7 cellular contexts compared by ENCODE assay signal in genomic region chr10:81108516-81109199, GRCh38.
DNase-seq lines count a peak whose midpoint lies in the region; ATAC-seq and TF ChIP-seq lines count a peak whose summit lies in the region.

No MANE protein-coding gene starts in this region.

- DNase-seq in GM19240 (ENCODE audit: insufficient read length, low spot score) (peak; percentile 10), MV-4-11 (lab: John Stamatoyannopoulos, UW) (peak; percentile 63), Right ventricle myocardium superior (no peak), NCI-H524 (lab: John Stamatoyannopoulos, UW) (no peak), CD14-positive monocyte (ENCODE audit: low spot score) (no peak)

- H3K27ac Mint-ChIP-seq in stimulated activated memory B cell treated with anti-CD40 and anti-IgM and Interleukin-4, amounts not matched to agents 10 μg/mL and 1 μg/mL and 100 μg/mL, for 72 hours: no peak overlapping the region
- no peak overlapping the region for H3K27ac Mint-ChIP-seq in CD14-positive monocyte

- no peak overlapping the region for H3K4me3 Mint-ChIP-seq in stimulated activated memory B cell treated with anti-CD40 and anti-IgM and Interleukin-4, amounts not matched to agents 10 μg/mL and 1 μg/mL and 100 μg/mL, for 72 hours
- no peak overlapping the region for H3K4me3 Mint-ChIP-seq in CD14-positive monocyte

- no peaks in the 10 kb centered on the region for H3K27me3 Mint-ChIP-seq in stimulated activated memory B cell treated with anti-CD40 and anti-IgM and Interleukin-4, amounts not matched to agents 10 μg/mL and 1 μg/mL and 100 μg/mL, for 72 hours
- H3K27me3 Mint-ChIP-seq in CD14-positive monocyte (ENCODE audit: low read depth in 3 of 3): no peaks in the 10 kb centered on the region

- no peaks in the 10 kb centered on the region for H3K4me1 Mint-ChIP-seq in stimulated activated memory B cell treated with anti-CD40 and anti-IgM and Interleukin-4, amounts not matched to agents 10 μg/mL and 1 μg/mL and 100 μg/mL, for 72 hours
- H3K4me1 Mint-ChIP-seq in CD14-positive monocyte: no peaks in the 10 kb centered on the region

- no peaks in the 10 kb centered on the region for H3K36me3 Mint-ChIP-seq in stimulated activated memory B cell treated with anti-CD40 and anti-IgM and Interleukin-4, amounts not matched to agents 10 μg/mL and 1 μg/mL and 100 μg/mL, for 72 hours
- H3K36me3 Mint-ChIP-seq in CD14-positive monocyte: no peaks in the 10 kb centered on the region

- peak; percentile 76 for ATAC-seq in HG02870 (IDR thresholded peaks at IDR 0.05; ENCODE audit: unreplicated experiment)
- ATAC-seq in stimulated activated memory B cell treated with anti-CD40 and anti-IgM and Interleukin-4, amounts not matched to agents 10 μg/mL and 1 μg/mL and 100 μg/mL, for 72 hours: peak; percentile 55
- ATAC-seq in Right ventricle myocardium superior (ENCODE audit: poor library complexity): no peak

- intact Hi-C loops in Right ventricle myocardium superior (cut with DNase I) (no loop called here), CD14-positive monocyte (cut with micrococcal nuclease) (no loop called here)

- no peak for TF ChIP-seq CTCF in CD14-positive monocyte (IDR thresholded peaks at IDR 0.05)

- H3K9me3 Mint-ChIP-seq in stimulated activated memory B cell treated with anti-CD40 and anti-IgM and Interleukin-4, amounts not matched to agents 10 μg/mL and 1 μg/mL and 100 μg/mL, for 72 hours: no peaks in the 10 kb centered on the region
- peaks cover 0 to 4% (median 0%) of the 10 kb centered on the region in 7 donors for H3K9me3 Mint-ChIP-seq in CD14-positive monocyte

Comparison
In these comparisons a context has a peak if more than half of its experiments do, and no peak if none do; other contexts are left out.
1. DNase-seq: peak in GM19240 (single experiment) and MV-4-11 (single experiment); none in Right ventricle myocardium superior (single experiment), NCI-H524 (0 of 2) and CD14-positive monocyte (single experiment).